In the genomic region with DNA sequence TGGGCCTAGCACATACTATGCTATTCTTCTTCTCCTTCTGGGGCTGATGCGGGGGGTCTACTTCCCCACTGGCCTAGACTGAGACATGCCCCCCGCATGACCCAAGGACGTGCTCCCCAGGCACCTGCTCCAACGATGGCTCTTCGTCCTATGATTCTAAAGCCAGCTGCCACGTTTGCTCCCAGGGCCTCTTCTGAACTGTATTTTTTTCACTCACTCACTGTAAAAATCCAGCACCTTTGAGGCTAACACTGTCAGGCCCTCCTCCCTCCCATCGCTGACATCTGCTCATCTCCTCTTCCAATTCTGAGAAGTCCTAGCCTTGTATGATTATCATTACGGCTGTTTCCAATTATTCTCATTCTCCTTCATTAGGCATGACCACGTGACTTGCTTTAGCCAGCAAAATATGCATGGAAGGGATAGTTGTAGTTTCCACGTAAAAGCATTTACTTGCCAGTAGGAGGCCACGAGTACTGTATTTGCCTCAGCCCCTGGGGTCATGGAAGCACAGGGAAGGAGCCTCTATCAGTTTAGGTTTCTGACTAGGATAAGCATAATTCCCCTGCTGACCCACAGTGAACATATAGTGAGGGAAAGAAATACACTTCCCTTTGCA, we compare ENCODE assay signal across 13 cellular contexts. TPM values are rescaled to one million over a fixed set of nuclear protein-coding genes. Genes with fewer than 3 reads are reported as not detected.
DNase-seq lines count a peak whose midpoint lies in the region; ATAC-seq and TF ChIP-seq lines count a peak whose summit lies in the region.
"Had no signal": no experiment of that assay in that cellular context is flagged by ENCODE, and none has a peak within 500 bp of the region (broad histone marks: within the 10 kb centered on the region; RNA-seq: fewer than 3 reads in every experiment).

No MANE protein-coding gene starts in this region.

- TF ChIP-seq POLR2A in vagina (IDR thresholded peaks at IDR 0.05), result no peak

- POLR2A ChIA-PET in HEK293 (lab: Yijun Ruan, JAX) (no interaction called here), WTC11 (lab: Charles Lee) (no interaction called here)

- TF ChIP-seq CTCF in HEK293 (tag by site-specific recombination; IDR thresholded peaks at IDR 0.05) (0 out of 2 replicates have a peak, but pooled peaks have one; percentile 34), WTC11 (IDR thresholded peaks at IDR 0.05) (no peak), glutamatergic neuron (IDR thresholded peaks at IDR 0.05; ENCODE audit: partially characterized antibody, unreplicated experiment) (peak; percentile 17), vagina (IDR thresholded peaks at IDR 0.05) (no peak)

- H3K4me1 ChIP-seq in HEK293 (ENCODE audit: control insufficient read depth, insufficient read depth, low read length), result no peaks in the 10 kb centered on the region
- peaks cover 26% of the 10 kb centered on the region for H3K4me1 ChIP-seq in vagina

- no peak; the same call in 1 of the 2 replicates for ATAC-seq in WTC11
- ATAC-seq: stimulated activated naive CD8-positive, alpha-beta T cell treated with anti-CD3 and anti-CD28 coated beads, Interleukin-15, Interleukin-2, amounts not matched to agents 100 U/mL and 50 U/mL, for 24 hours had no signal

- H3K36me3 ChIP-seq in HEK293 (ENCODE audit: control insufficient read depth in 2 of 2, insufficient read depth in 1 of 2, low read length in 2 of 2), result no peaks in the 10 kb centered on the region
- no peaks in the 10 kb centered on the region for H3K36me3 ChIP-seq in vagina

- no peaks in the 10 kb centered on the region for H3K27me3 ChIP-seq in vagina

- 0 out of 2 replicates have a peak overlapping the region, but pooled peaks have one; percentile 5 for H3K27ac Mint-ChIP-seq in WTC11
- no peak overlapping the region for H3K27ac Mint-ChIP-seq in glutamatergic neuron (ENCODE audit: unreplicated experiment)

- H3K9me3 ChIP-seq in HEK293 (ENCODE audit: control insufficient read depth, insufficient read depth, low read depth, low read length), result no peaks in the 10 kb centered on the region
- H3K9me3 ChIP-seq in vagina, result no peaks in the 10 kb centered on the region

- DNase-seq in AG20443 (ENCODE audit: low spot score) (peak; percentile 59), WTC11 (ENCODE audit: low spot score) (no peak), glutamatergic neuron (no peak), glomerular visceral epithelial cell (ENCODE audit: extremely low spot score) (no peak), vagina (ENCODE audit: extremely low spot score in 2 of 2) (no peak)
- DNase-seq in stimulated activated CD4-positive, alpha-beta T cell treated with anti-CD3 and anti-CD28 coated beads, Interleukin-4, amount 100 ng/mL, for 4 hours, result no peak
- DNase-seq in stimulated activated naive CD4-positive, alpha-beta T cell (lab: John Stamatoyannopoulos, UW), result no peak
- DNase-seq: activated CD4-positive, alpha-beta T cell treated with anti-CD3 and anti-CD28 coated beads for 36 hours; cerebellar nuclear complex; nucleus accumbens; stimulated activated naive CD8-positive, alpha-beta T cell treated with anti-CD3 and anti-CD28 coated beads, Interleukin-15, Interleukin-2, amounts not matched to agents 100 U/mL and 50 U/mL, for 24 hours had no signal

- H3K27ac ChIP-seq in HEK293 (ENCODE audit: extremely low read depth, low read depth, low read length) (no peak overlapping the region), vagina (no peak overlapping the region)

- H3K4me1 Mint-ChIP-seq in WTC11 (peaks cover 18% of the 10 kb centered on the region), glutamatergic neuron (ENCODE audit: low read depth, unreplicated experiment) (peaks cover 31% of the 10 kb centered on the region)

- intact Hi-C loops in vagina (cut with DNase I), result no loop called here

- H3K4me3 ChIP-seq in HEK293 (ENCODE audit: low read depth, low read length), result no peak overlapping the region
- H3K4me3 ChIP-seq in vagina, result no peak overlapping the region

- H3K4me3 Mint-ChIP-seq in WTC11 (no peak overlapping the region), glutamatergic neuron (ENCODE audit: unreplicated experiment) (no peak overlapping the region)
- H3K4me3 Mint-ChIP-seq: activated CD4-positive, alpha-beta T cell treated with anti-CD3 and anti-CD28 coated beads for 36 hours had no signal

- no peaks in the 10 kb centered on the region for H3K27me3 Mint-ChIP-seq in WTC11 (ENCODE audit: low read depth)
- peaks cover 7% of the 10 kb centered on the region for H3K27me3 Mint-ChIP-seq in glutamatergic neuron (ENCODE audit: unreplicated experiment)
- H3K27me3 Mint-ChIP-seq: activated CD4-positive, alpha-beta T cell treated with anti-CD3 and anti-CD28 coated beads for 36 hours had no signal

- CTCF ChIA-PET in HEK293 (lab: Yijun Ruan, JAX), result interaction anchor here (1.2 to 2.8 kb wide), 2 partner anchors 10 to 70 kb away, joined by 3 to 10 read pairs; no protein-coding TSS in a partner anchor
- CTCF ChIA-PET in WTC11 (lab: Charles Lee), result interaction anchor here (0.8 to 1.1 kb wide), 3 partner anchors 9 to 237 kb away, joined by 3 to 6 read pairs (median 3); no protein-coding TSS in a partner anchor

- no peaks in the 10 kb centered on the region for H3K36me3 Mint-ChIP-seq in WTC11
- H3K36me3 Mint-ChIP-seq in glutamatergic neuron (ENCODE audit: unreplicated experiment), result no peaks in the 10 kb centered on the region

- H3K9me3 Mint-ChIP-seq in WTC11 (no peaks in the 10 kb centered on the region), glutamatergic neuron (ENCODE audit: unreplicated experiment) (peaks cover 7% of the 10 kb centered on the region)

TF ChIP-seq in HEK293, 187 proteins besides CTCF, POLR2A, EP300 and RAD21 (continues in another document):
- TF ChIP-seq WT1 (tag by site-specific recombination; IDR thresholded peaks at IDR 0.05) (no peak), MZF1 (tag by site-specific recombination; IDR thresholded peaks at IDR 0.05; ENCODE audit: borderline replicate concordance) (0 out of 2 replicates have a peak, but pooled peaks have one; percentile 49), TRIM28 (IDR thresholded peaks at IDR 0.05; ENCODE audit: borderline replicate concordance, low read length) (peak; percentile 96), ZBTB20 (tag by site-specific recombination; IDR thresholded peaks at IDR 0.05) (peak; percentile 66)

TF ChIP-seq in WTC11, 78 proteins besides CTCF, POLR2A, EP300 and RAD21:
- no peak for TF ChIP-seq ZNF281 (CRISPR knock-in tag; IDR thresholded peaks at IDR 0.05)
- TF ChIP-seq, protein P1, sequence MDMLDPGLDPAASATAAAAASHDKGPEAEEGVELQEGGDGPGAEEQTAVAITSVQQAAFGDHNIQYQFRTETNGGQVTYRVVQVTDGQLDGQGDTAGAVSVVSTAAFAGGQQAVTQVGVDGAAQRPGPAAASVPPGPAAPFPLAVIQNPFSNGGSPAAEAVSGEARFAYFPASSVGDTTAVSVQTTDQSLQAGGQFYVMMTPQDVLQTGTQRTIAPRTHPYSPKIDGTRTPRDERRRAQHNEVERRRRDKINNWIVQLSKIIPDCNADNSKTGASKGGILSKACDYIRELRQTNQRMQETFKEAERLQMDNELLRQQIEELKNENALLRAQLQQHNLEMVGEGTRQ (CRISPR knock-in tag; IDR thresholded peaks at IDR 0.05), result peak; percentile 51

RNA-seq across cellular contexts. Expression of gene EDN2, which starts 19.1 kb away (rescaled TPM):
- total RNA-seq in WTC11 (2021) (0.33 to 0.39 TPM in 2 of 3 replicates, not detected in the other), glutamatergic neuron (ENCODE audit: unreplicated experiment) (not detected), vagina (9.3 TPM)
- total RNA-seq: activated CD4-positive, alpha-beta T cell treated with anti-CD3 and anti-CD28 coated beads for 36 hours; liver had no signal

Comparison
In these comparisons a context has a peak if more than half of its experiments do, and no peak if none do; other contexts are left out.
1. CTCF ChIP-seq: peak in HEK293 (single experiment) and glutamatergic neuron (single experiment); none in WTC11 (single experiment) and vagina (0 of 3).